ENCODE assay signal across 12 cellular contexts in genomic region chr10:24652381-24652957, GRCh38.
DNase-seq lines count a peak whose midpoint lies in the region; ATAC-seq, FAIRE-seq and TF ChIP-seq lines count a peak whose summit lies in the region.
"Had no signal": no experiment of that assay in that cellular context is flagged by ENCODE, and none has a peak within 500 bp of the region (broad histone marks: within the 10 kb centered on the region; RNA-seq: fewer than 3 reads in every experiment).

No MANE protein-coding gene starts in this region.

- intact Hi-C loops in kidney (cut with DNase I) = no loop called here

- H3K9me3 ChIP-seq in OCI-LY3 (ENCODE audit: insufficient read depth, low read length) (no peaks in the 10 kb centered on the region), kidney (ENCODE audit: control insufficient read depth in 1 of 2, low read length in 2 of 2) (no peaks in the 10 kb centered on the region), hepatocyte (ENCODE audit: low read depth) (no peaks in the 10 kb centered on the region)
- H3K9me3 ChIP-seq: SJSA1 had no signal

- FAIRE-seq in kidney (lab: Jason Lieb, UNC) = no peak

- no peaks in the 10 kb centered on the region for H3K9me2 ChIP-seq in hepatocyte (replicated peaks; ENCODE audit: insufficient read depth)

- no peak overlapping the region for H3K9ac ChIP-seq in OCI-LY3 (ENCODE audit: low read length)
- H3K9ac ChIP-seq in kidney (ENCODE audit: low read length in 2 of 2) = no peak overlapping the region

- no peaks in the 10 kb centered on the region for H3K79me2 ChIP-seq in OCI-LY3 (ENCODE audit: low read length)
- H3K79me2 ChIP-seq in hepatocyte = peaks cover 37% of the 10 kb centered on the region

- H2AFZ ChIP-seq in OCI-LY3 (ENCODE audit: low read depth, low read length) (no peak overlapping the region), hepatocyte (no peak overlapping the region)

- H3K4me1 ChIP-seq in OCI-LY3 (ENCODE audit: low read length) (peaks cover 23% of the 10 kb centered on the region), kidney (ENCODE audit: control insufficient read depth in 1 of 2, insufficient read depth in 1 of 2, low read depth in 1 of 2, low read length in 2 of 2) (no peaks in the 10 kb centered on the region), hepatocyte (ENCODE audit: insufficient read depth) (no peaks in the 10 kb centered on the region)
- H3K4me1 ChIP-seq: SJSA1 had no signal

- ATAC-seq in GM18867 (IDR thresholded peaks at IDR 0.05; ENCODE audit: unreplicated experiment) = peak; percentile 89
- ATAC-seq in GM21381 (IDR thresholded peaks at IDR 0.05; ENCODE audit: unreplicated experiment) = peak; percentile 83
- ATAC-seq in HG03025 (IDR thresholded peaks at IDR 0.05; ENCODE audit: low FRiP score, unreplicated experiment) = peak; percentile 87

- H3K27ac ChIP-seq in OCI-LY3 (ENCODE audit: low read length) (peak overlapping the region; percentile 48), kidney (ENCODE audit: low read depth in 2 of 2, low read length in 2 of 2) (no peak overlapping the region), hepatocyte (no peak overlapping the region)
- H3K27ac ChIP-seq: SJSA1 had no signal

- H3K36me3 ChIP-seq in OCI-LY3 (replicated peaks; ENCODE audit: low read depth, low read length) = no peaks in the 10 kb centered on the region
- H3K36me3 ChIP-seq in kidney (ENCODE audit: control insufficient read depth in 1 of 2, insufficient read depth in 2 of 2, low read length in 2 of 2) = no peaks in the 10 kb centered on the region
- H3K36me3 ChIP-seq in hepatocyte (replicated peaks; ENCODE audit: insufficient read depth, low read depth) = no peaks in the 10 kb centered on the region

- TF ChIP-seq CTCF in OCI-LY3 (IDR thresholded peaks at IDR 0.05; ENCODE audit: low read depth, low read length) (no peak), kidney (IDR thresholded peaks at IDR 0.05; ENCODE audit: borderline replicate concordance, extremely low read depth, insufficient read depth) (no peak), hepatocyte (IDR thresholded peaks at IDR 0.05; ENCODE audit: poor library complexity) (no peak)

- WGBS in hepatocyte (ENCODE audit: low lambda C conversion rate, missing lambda C conversion rate) = 98% methylated on average over 4 of the region's 4 CpGs

- H4K20me1 ChIP-seq in OCI-LY3 (ENCODE audit: insufficient read depth, low read length) = peaks cover 9% of the 10 kb centered on the region; the same call in 1 of the 2 replicates
- H4K20me1 ChIP-seq in hepatocyte (ENCODE audit: insufficient read depth, poor library complexity, severe bottlenecking) = peaks cover 3% of the 10 kb centered on the region

- DNase-seq in kidney (no peak), hepatocyte (ENCODE audit: low spot score) (no peak), AG20443 (ENCODE audit: low spot score) (no peak)
- DNase-seq in central memory CD4-positive, alpha-beta T cell = no peak
- DNase-seq: activated CD4-positive, alpha-beta T cell treated with anti-CD3 and anti-CD28 coated beads for 36 hours; activated naive CD8-positive, alpha-beta T cell treated with anti-CD3 and anti-CD28 coated beads, Interleukin-2, amount 10 ng/mL, durations not matched to agents 7 days and 5 days; NCI-H226 had no signal

- peak overlapping the region; percentile 68 for H3K4me2 ChIP-seq in OCI-LY3 (ENCODE audit: low read length)
- H3K4me2 ChIP-seq in hepatocyte = no peak overlapping the region

- peak overlapping the region; percentile 57 for H3K4me3 ChIP-seq in OCI-LY3 (ENCODE audit: low read length)
- no peak overlapping the region for H3K4me3 ChIP-seq in kidney (ENCODE audit: low read length in 2 of 2)
- no peak overlapping the region for H3K4me3 ChIP-seq in hepatocyte
- H3K4me3 ChIP-seq: SJSA1 had no signal

- H3K27me3 ChIP-seq in OCI-LY3 (ENCODE audit: low read depth, low read length) (peaks cover 8% of the 10 kb centered on the region; the same call in 1 of the 2 replicates), hepatocyte (no peaks in the 10 kb centered on the region)
- H3K27me3 ChIP-seq: SJSA1 had no signal
